Comparison of ENCODE assay signal across 17 cellular contexts in the genomic region with DNA sequence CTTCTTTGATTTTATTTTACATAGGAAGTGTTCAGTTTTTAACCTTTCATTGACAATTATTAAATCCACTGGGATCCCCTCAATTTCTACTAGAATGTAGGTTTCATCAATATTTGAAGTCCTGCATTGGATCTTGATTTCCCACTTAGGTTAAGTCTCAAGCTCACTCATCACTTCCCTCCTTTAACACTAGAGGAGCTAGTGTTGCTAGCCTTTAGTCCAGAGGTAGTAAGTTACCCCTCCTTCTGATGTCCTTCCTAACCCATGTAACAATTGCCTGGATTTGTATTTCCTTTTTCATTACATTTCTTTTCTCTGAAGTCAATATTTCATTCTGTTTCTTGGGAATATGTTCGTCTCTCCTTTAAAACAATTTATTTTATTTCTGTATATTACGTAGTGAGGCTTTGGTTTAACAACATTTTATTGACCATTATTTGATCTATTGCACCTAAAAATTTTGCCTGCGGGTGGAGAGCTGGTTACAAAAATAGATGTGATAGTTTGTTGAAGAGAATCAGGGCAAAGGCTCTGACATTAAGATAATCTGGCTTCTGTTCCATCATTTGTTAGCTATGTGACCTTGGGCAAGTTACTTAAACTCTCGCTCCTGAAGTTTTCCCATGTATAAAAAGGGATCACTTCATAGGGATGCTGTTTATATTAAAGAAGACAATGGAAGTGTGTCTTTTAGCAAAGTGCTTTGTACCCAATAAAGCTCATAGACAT.
DNase-seq lines count a peak whose midpoint lies in the region; ATAC-seq and TF ChIP-seq lines count a peak whose summit lies in the region.
"Had no signal": no experiment of that assay in that cellular context is flagged by ENCODE, and none has a peak within 500 bp of the region (broad histone marks: within the 10 kb centered on the region; RNA-seq: fewer than 3 reads in every experiment).

No MANE protein-coding gene starts in this region.

- H3K4me1 ChIP-seq in iPS DF 6.9 (ENCODE audit: control insufficient read depth, insufficient read depth, low read length), result no peaks in the 10 kb centered on the region
- H3K4me1 ChIP-seq: BLaER1 had no signal

- H3K4me3 ChIP-seq in HFF-Myc (replicated peaks; ENCODE audit: low read depth, low read length) (no peak overlapping the region), iPS DF 6.9 (ENCODE audit: low read length) (no peak overlapping the region)
- H3K4me3 ChIP-seq: BLaER1 had no signal

- no CpG with 5 or more reads among the region's 4 CpGs for WGBS in iPS DF 6.9 (ENCODE audit: insufficient coverage, insufficient read length)

- TF ChIP-seq CTCF in C4-2B (conservative IDR thresholded peaks at IDR 0.05) (peak; percentile 26), HFF-Myc (IDR thresholded peaks at IDR 0.05; ENCODE audit: low read depth, low read length, missing control alignments) (peak; percentile 22), VCaP (conservative IDR thresholded peaks at IDR 0.05) (peak; percentile 14; the same call in 1 of the 2 replicates)

- H3K27ac ChIP-seq in C4-2B, result no peak overlapping the region
- no peak overlapping the region for H3K27ac ChIP-seq in VCaP
- no peak overlapping the region for H3K27ac ChIP-seq in iPS DF 6.9 (ENCODE audit: low read length)
- H3K27ac ChIP-seq: BLaER1 had no signal

- no peaks in the 10 kb centered on the region for H3K36me3 ChIP-seq in iPS DF 6.9 (ENCODE audit: control insufficient read depth, insufficient read depth, low read length)
- H3K36me3 ChIP-seq: BLaER1 had no signal

- no peaks in the 10 kb centered on the region for H3K27me3 ChIP-seq in iPS DF 6.9 (ENCODE audit: control insufficient read depth, insufficient read depth, low read length)
- H3K27me3 ChIP-seq: BLaER1 had no signal

- ATAC-seq in GM18498 (IDR thresholded peaks at IDR 0.05; ENCODE audit: unreplicated experiment), result no peak
- ATAC-seq in HG02798 (IDR thresholded peaks at IDR 0.05; ENCODE audit: poor library complexity, unreplicated experiment), result no peak
- ATAC-seq: stimulated activated naive B cell treated with anti-CD40 and anti-IgM and Interleukin-4, amounts not matched to agents 10 μg/mL and 1 μg/mL and 100 μg/mL, for 72 hours had no signal

- no peak for DNase-seq in HFF-Myc (ENCODE audit: extremely low read depth, low read depth)
- DNase-seq in iPS DF 6.9 (ENCODE audit: low read depth, low spot score), result peak; percentile 7
- no peak for DNase-seq in activated CD4-positive, alpha-beta T cell treated with anti-CD3 and anti-CD28 coated beads for 4 hours
- DNase-seq in activated T-cell treated with anti-CD3 and anti-CD28 coated beads, Interleukin-2, amount 50 U/mL, for 48 hours, result no peak
- DNase-seq: activated CD4-positive, CD25-positive, alpha-beta regulatory T cell; aorta; hypothalamus; NCI-H1105; NCI-H526 treated with DMSO at 0.1 percent for 48 hours; posterior cingulate gyrus; stimulated activated CD4-positive, alpha-beta T cell treated with anti-CD3 and anti-CD28 coated beads, Interleukin-2, amount 100 ng/mL, for 24 hours; stimulated activated naive B cell treated with anti-CD40 and anti-IgM and Interleukin-4, amounts not matched to agents 10 μg/mL and 1 μg/mL and 100 μg/mL, for 72 hours had no signal

- H3K9me3 ChIP-seq in iPS DF 6.9 (ENCODE audit: control insufficient read depth, insufficient read depth, low read length), result no peaks in the 10 kb centered on the region
- H3K9me3 ChIP-seq: BLaER1 had no signal
